ENCODE assay signal across 21 cellular contexts in genomic region chr1:1617925-1618324, GRCh38. TPM values are rescaled to one million over a fixed set of nuclear protein-coding genes. Genes with fewer than 3 reads are reported as not detected.
DNase-seq lines count a peak whose midpoint lies in the region; ATAC-seq and TF ChIP-seq lines count a peak whose summit lies in the region.
"Had no signal": no experiment of that assay in that cellular context is flagged by ENCODE, and none has a peak within 500 bp of the region (broad histone marks: within the 10 kb centered on the region; RNA-seq: fewer than 3 reads in every experiment).

No MANE protein-coding gene starts in this region.

- H2AFZ ChIP-seq in H9 (ENCODE audit: low read length) = no peak overlapping the region

- H3K36me3 ChIP-seq in skeletal muscle tissue (ENCODE audit: control insufficient read depth in 3 of 3, insufficient read depth in 3 of 3, low read length in 3 of 3) = peaks cover 5 to 21% (median 12%) of the 10 kb centered on the region in 3 donors
- H3K36me3 ChIP-seq: breast epithelium had no signal

- H3K9ac ChIP-seq in H9 (ENCODE audit: extremely low read depth, insufficient read length, low read length) (no peak overlapping the region), skeletal muscle tissue (ENCODE audit: low read depth in 1 of 3, low read length in 3 of 3) (peak overlapping the region in 2 of 3 donors; percentile 43 to 100)
- H3K9ac ChIP-seq: KMS-11 had no signal

- H2AK5ac ChIP-seq in H9 (ENCODE audit: insufficient read length, low read length) = no peak overlapping the region

- H3K23me2 ChIP-seq in H9 (ENCODE audit: insufficient read length, low read depth, low read length, poor library complexity, severe bottlenecking) = peaks cover 15% of the 10 kb centered on the region

- TF ChIP-seq CTCF in H9 (conservative IDR thresholded peaks at IDR 0.05) (no peak), brain (conservative IDR thresholded peaks at IDR 0.05) (no peak)

- no peak overlapping the region for H3K27ac Mint-ChIP-seq in activated naive CD8-positive, alpha-beta T cell
- no peak overlapping the region for H3K27ac Mint-ChIP-seq in activated naive CD8-positive, alpha-beta T cell treated with anti-CD3 and anti-CD28 coated beads, Interleukin-2, amount 50 U/mL, for 24 hours
- H3K27ac Mint-ChIP-seq in H9 = no peak overlapping the region
- H3K27ac Mint-ChIP-seq in brain = peak overlapping the region in 2 of 5 experiments; percentile 52 to 81

- H2BK20ac ChIP-seq in H9 (ENCODE audit: low read depth, low read length, poor library complexity, severe bottlenecking) = no peak overlapping the region

- no peaks in the 10 kb centered on the region for H3K79me2 ChIP-seq in H9 (ENCODE audit: insufficient read depth, low read length)

- H2BK120ac ChIP-seq in H9 (ENCODE audit: low read depth, low read length, poor library complexity, severe bottlenecking) = no peak overlapping the region

- H2BK12ac ChIP-seq in H9 (ENCODE audit: insufficient read length, low read depth, low read length) = no peak overlapping the region

- H3K4me1 ChIP-seq in H9 (ENCODE audit: insufficient read depth, low read length) = peaks cover 5% of the 10 kb centered on the region; the same call in 1 of the 2 replicates
- peaks cover 71 to 83% (median 80%) of the 10 kb centered on the region in 3 donors for H3K4me1 ChIP-seq in skeletal muscle tissue (ENCODE audit: control insufficient read depth in 3 of 3, insufficient read depth in 3 of 3, low read length in 3 of 3)

- H3K9me3 Mint-ChIP-seq in activated naive CD8-positive, alpha-beta T cell (ENCODE audit: low read depth) = no peaks in the 10 kb centered on the region
- H3K9me3 Mint-ChIP-seq in activated naive CD8-positive, alpha-beta T cell treated with anti-CD3 and anti-CD28 coated beads, Interleukin-2, amount 50 U/mL, for 24 hours = no peaks in the 10 kb centered on the region
- H3K9me3 Mint-ChIP-seq in H9 (no peaks in the 10 kb centered on the region; a peak in 1 of 5 replicates), brain (no peaks in the 10 kb centered on the region)

- no peaks in the 10 kb centered on the region for H3K9me3 ChIP-seq in H9 (ENCODE audit: control insufficient read depth, low read depth, low read length)
- no peaks in the 10 kb centered on the region for H3K9me3 ChIP-seq in skeletal muscle tissue (ENCODE audit: control insufficient read depth in 3 of 3, low read length in 3 of 3)
- H3K9me3 ChIP-seq: breast epithelium, sigmoid colon had no signal

- H3K27me3 ChIP-seq in H9 (ENCODE audit: insufficient read depth, low read length) (no peaks in the 10 kb centered on the region), skeletal muscle tissue (ENCODE audit: control insufficient read depth in 3 of 3, insufficient read depth in 3 of 3, low read length in 3 of 3) (no peaks in the 10 kb centered on the region)
- H3K27me3 ChIP-seq: breast epithelium, sigmoid colon had no signal

- H3K56ac ChIP-seq in H9 (ENCODE audit: insufficient read length, low read depth, low read length) = no peak overlapping the region

- no peaks in the 10 kb centered on the region for H3K36me3 Mint-ChIP-seq in activated naive CD8-positive, alpha-beta T cell
- peaks cover 9% of the 10 kb centered on the region for H3K36me3 Mint-ChIP-seq in activated naive CD8-positive, alpha-beta T cell treated with anti-CD3 and anti-CD28 coated beads, Interleukin-2, amount 50 U/mL, for 24 hours (ENCODE audit: low read depth)
- H3K36me3 Mint-ChIP-seq in H9 (ENCODE audit: insufficient read depth in 1 of 3, low read depth in 3 of 3) (peaks cover 2 to 15% (median 6%) of the 10 kb centered on the region in 3 experiments; a peak in 6 of 7 replicates), brain (peaks cover 7% of the 10 kb centered on the region)

- H3K4me3 ChIP-seq in skeletal muscle tissue (ENCODE audit: low read length in 3 of 3) = no peak overlapping the region
- H3K4me3 ChIP-seq: breast epithelium, sigmoid colon had no signal

- H3K79me1 ChIP-seq in H9 (ENCODE audit: insufficient read depth, low read depth, low read length, poor library complexity, severe bottlenecking) = no peaks in the 10 kb centered on the region

- H3K27ac ChIP-seq in H9 (ENCODE audit: insufficient read length, low read depth, low read length) = no peak overlapping the region
- H3K27ac ChIP-seq in skeletal muscle tissue (ENCODE audit: low read depth, low read length) = no peak overlapping the region
- H3K27ac ChIP-seq: breast epithelium, KMS-11, sigmoid colon had no signal

- DNase-seq in activated naive CD8-positive, alpha-beta T cell treated with anti-CD3 and anti-CD28 coated beads, Interleukin-2, amount 50 U/mL, for 24 hours = no peak
- no peak for DNase-seq in H9
- DNase-seq in effector CD8-positive, alpha-beta T cell (lab: John Stamatoyannopoulos, UW) = no peak
- DNase-seq in HEK293T (ENCODE audit: extremely low spot score) = no peak
- no peak for DNase-seq in DMS153 (lab: John Stamatoyannopoulos, UW)
- DNase-seq: activated CD4-positive, CD25-positive, alpha-beta regulatory T cell; activated naive CD4-positive, alpha-beta T cell; foreskin melanocyte; NCI-H1092; NCI-H2107; NCI-H526; SHP77 treated with DMSO at 0.1 percent for 48 hours; sigmoid colon; stimulated activated CD4-positive, alpha-beta T cell treated with anti-CD3 and anti-CD28 coated beads, Interleukin-1b, Interleukin-23, amount 100 ng/mL, for 48 hours; T-helper 17 cell had no signal

- no peak overlapping the region for H4K8ac ChIP-seq in H9 (replicated peaks; ENCODE audit: insufficient read length, low read depth, low read length)

- CTCF ChIA-PET in HEK293T (lab: Yijun Ruan, JAX) = no interaction called here

- H2BK15ac ChIP-seq in H9 (ENCODE audit: low read depth, low read length) = no peak overlapping the region

- WGBS in H9 (ENCODE audit: extremely low coverage, insufficient read length, low lambda C conversion rate) = no CpG with 5 or more reads among the region's 6 CpGs

- H4K91ac ChIP-seq in H9 (ENCODE audit: insufficient read length, low read depth, low read length) = no peak overlapping the region

- no peak overlapping the region for H3K4ac ChIP-seq in H9 (ENCODE audit: low read depth, low read length)

- no peak for ATAC-seq in activated naive CD8-positive, alpha-beta T cell treated with anti-CD3 and anti-CD28 coated beads, Interleukin-2, amount 50 U/mL, for 24 hours
- ATAC-seq: T-helper 17 cell had no signal

- no peaks in the 10 kb centered on the region for H4K20me1 ChIP-seq in H9 (ENCODE audit: control insufficient read depth, insufficient read depth, insufficient read length)

- POLR2A ChIA-PET in HEK293T (lab: Yijun Ruan, JAX) = interaction anchor here (0.8 kb wide), 1 partner anchor 11 kb away, joined by 3 read pairs; no protein-coding TSS in a partner anchor

- no peak overlapping the region for H2BK5ac ChIP-seq in H9 (ENCODE audit: insufficient read length, low read length)

- no peak overlapping the region for H3K23ac ChIP-seq in H9 (ENCODE audit: insufficient read length, low read depth, low read length)

- H3K4me1 Mint-ChIP-seq in activated naive CD8-positive, alpha-beta T cell (ENCODE audit: low read depth) = peaks cover 26% of the 10 kb centered on the region
- peaks cover 24% of the 10 kb centered on the region for H3K4me1 Mint-ChIP-seq in activated naive CD8-positive, alpha-beta T cell treated with anti-CD3 and anti-CD28 coated beads, Interleukin-2, amount 50 U/mL, for 24 hours
- peaks cover 16 to 19% of the 10 kb centered on the region in 2 experiments for H3K4me1 Mint-ChIP-seq in H9
- H3K4me1 Mint-ChIP-seq in brain = peaks cover 43% of the 10 kb centered on the region

- no peak overlapping the region for H4K5ac ChIP-seq in H9 (ENCODE audit: insufficient read length, low read depth, low read length)

- no peak overlapping the region for H3K4me2 ChIP-seq in H9 (ENCODE audit: insufficient read depth, insufficient read length, low read length)

- H3T11ph ChIP-seq in H9 (ENCODE audit: low read length) = no peak overlapping the region

- H3K14ac ChIP-seq in H9 (ENCODE audit: insufficient read depth, low read length) = no peak overlapping the region

- H3K4me3 Mint-ChIP-seq in activated naive CD8-positive, alpha-beta T cell = peak overlapping the region; percentile 84
- no peak overlapping the region for H3K4me3 Mint-ChIP-seq in activated naive CD8-positive, alpha-beta T cell treated with anti-CD3 and anti-CD28 coated beads, Interleukin-2, amount 50 U/mL, for 24 hours
- H3K4me3 Mint-ChIP-seq in H9 (peak overlapping the region; percentile 21 to 74; a peak in 3 of 5 replicates), brain (peak overlapping the region; percentile 86 to 94 (median 90))

- H3K18ac ChIP-seq in H9 (ENCODE audit: insufficient read length, low read depth, low read length) = no peak overlapping the region

- no peaks in the 10 kb centered on the region for H3K27me3 Mint-ChIP-seq in activated naive CD8-positive, alpha-beta T cell
- H3K27me3 Mint-ChIP-seq in activated naive CD8-positive, alpha-beta T cell treated with anti-CD3 and anti-CD28 coated beads, Interleukin-2, amount 50 U/mL, for 24 hours = no peaks in the 10 kb centered on the region
- H3K27me3 Mint-ChIP-seq in H9 (ENCODE audit: low read depth) (no peaks in the 10 kb centered on the region; the same call in 1 of the 2 replicates), brain (peaks cover 5% of the 10 kb centered on the region)
- H3K27me3 Mint-ChIP-seq: T-helper 17 cell had no signal

TF ChIP-seq in HEK293T, 16 proteins besides CTCF, POLR2A, EP300 and RAD21:
- TF ChIP-seq TARDBP (IDR thresholded peaks at IDR 0.05) (no peak), L3MBTL2 (conservative IDR thresholded peaks at IDR 0.05) (no peak), ZNF384 (IDR thresholded peaks at IDR 0.05) (no peak), FOXA1 (IDR thresholded peaks at IDR 0.05) (no peak)

RNA-seq across cellular contexts. Expression of gene MIB2, which starts 2.6 kb away (rescaled TPM):
- total RNA-seq in H9 (2021) (77.8 and 78.9 TPM in 2 replicates), skeletal muscle tissue (49.6 TPM)
- polyA plus RNA-seq in brain (ENCODE audit: insufficient read depth, low read depth, low replicate concordance) = 27.2 TPM

RNA-seq across cellular contexts. Expression of gene MMP23B, which starts 14.0 kb away (rescaled TPM):
- 12.5 and 13.7 TPM in 2 replicates for total RNA-seq in H9 (2021)
- polyA plus RNA-seq in brain (ENCODE audit: insufficient read depth, low read depth, low replicate concordance) = not detected
- 17.2 TPM for total RNA-seq in skeletal muscle tissue
- total RNA-seq: dermis microvascular lymphatic vessel endothelial cell had no signal

RNA-seq across cellular contexts. Expression of gene FNDC10, which starts 18.0 kb away (rescaled TPM):
- 15.2 TPM in 2 replicates for total RNA-seq in H9 (2021)
- polyA plus RNA-seq in brain (ENCODE audit: insufficient read depth, low read depth, low replicate concordance) = 21.7 TPM
- not detected for total RNA-seq in skeletal muscle tissue

RNA-seq across cellular contexts. Expression of gene CDK11B, which starts 40.9 kb away (rescaled TPM):
- total RNA-seq in H9 (2021) (30.1 and 33.3 TPM in 2 replicates), skeletal muscle tissue (8.4 TPM)
- polyA plus RNA-seq in brain (ENCODE audit: insufficient read depth, low read depth, low replicate concordance) = 46.9 TPM

RNA-seq across cellular contexts. Expression of gene SSU72, which starts 43.3 kb away (rescaled TPM):
- total RNA-seq in H9 (2021) (179 and 186 TPM in 2 replicates), skeletal muscle tissue (40.2 TPM)
- polyA plus RNA-seq in brain (ENCODE audit: insufficient read depth, low read depth, low replicate concordance) = 231 TPM

Comparison
In these comparisons a context has a peak if more than half of its experiments do, and no peak if none do; other contexts are left out.
1. RNA of gene FNDC10, which starts 18.0 kb away (total RNA-seq): 15.2 TPM in H9; not detected in skeletal muscle tissue (single experiment); every median in the first group is over 10 times any median in the second.